ENCODE assay signal across 8 cellular contexts in the genomic region with DNA sequence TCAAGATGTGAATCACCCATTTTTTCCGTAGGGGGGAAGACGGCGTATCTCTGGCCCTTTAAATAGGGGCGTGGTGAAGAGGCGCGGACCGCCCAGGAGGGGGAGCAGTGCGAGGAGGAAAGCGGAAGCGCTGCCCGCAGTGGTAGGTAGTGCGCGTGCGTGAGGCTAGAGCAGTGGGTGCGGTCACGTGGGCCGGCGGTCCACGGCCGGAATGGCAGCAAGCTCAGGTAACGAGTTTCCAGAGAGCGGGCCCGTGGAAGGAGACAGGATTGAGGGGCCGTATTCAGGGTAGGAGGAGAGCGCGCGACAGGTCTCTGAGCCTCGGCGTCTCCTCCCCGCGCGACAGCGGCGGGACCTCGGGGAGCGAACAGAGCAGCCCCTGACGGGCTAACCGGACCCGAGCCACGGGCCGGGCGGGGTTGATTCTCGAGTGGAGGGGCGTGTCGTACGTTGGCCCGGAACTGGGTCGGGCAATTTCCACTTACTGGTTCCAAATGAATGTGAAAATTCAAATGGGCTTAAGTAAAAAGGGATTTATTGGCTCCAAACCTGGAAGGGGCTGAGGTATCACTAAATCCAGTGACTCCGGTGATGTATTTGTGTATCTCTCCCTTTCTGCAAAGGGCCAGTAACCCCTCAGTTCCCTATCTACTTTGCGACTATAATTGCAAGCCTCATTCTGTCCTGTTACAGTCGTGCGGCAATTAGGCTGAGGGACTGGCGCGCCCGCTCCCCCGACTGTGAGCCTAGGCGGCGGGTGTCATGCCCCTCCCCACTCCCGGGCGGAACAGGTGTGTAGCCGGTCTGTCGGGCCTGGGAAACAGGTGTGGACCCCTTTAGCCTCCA. TPM values are rescaled to one million over a fixed set of nuclear protein-coding genes. Genes with fewer than 3 reads are reported as not detected.
DNase-seq lines count a peak whose midpoint lies in the region; ATAC-seq, FAIRE-seq and TF ChIP-seq lines count a peak whose summit lies in the region.

A gene with protein sequence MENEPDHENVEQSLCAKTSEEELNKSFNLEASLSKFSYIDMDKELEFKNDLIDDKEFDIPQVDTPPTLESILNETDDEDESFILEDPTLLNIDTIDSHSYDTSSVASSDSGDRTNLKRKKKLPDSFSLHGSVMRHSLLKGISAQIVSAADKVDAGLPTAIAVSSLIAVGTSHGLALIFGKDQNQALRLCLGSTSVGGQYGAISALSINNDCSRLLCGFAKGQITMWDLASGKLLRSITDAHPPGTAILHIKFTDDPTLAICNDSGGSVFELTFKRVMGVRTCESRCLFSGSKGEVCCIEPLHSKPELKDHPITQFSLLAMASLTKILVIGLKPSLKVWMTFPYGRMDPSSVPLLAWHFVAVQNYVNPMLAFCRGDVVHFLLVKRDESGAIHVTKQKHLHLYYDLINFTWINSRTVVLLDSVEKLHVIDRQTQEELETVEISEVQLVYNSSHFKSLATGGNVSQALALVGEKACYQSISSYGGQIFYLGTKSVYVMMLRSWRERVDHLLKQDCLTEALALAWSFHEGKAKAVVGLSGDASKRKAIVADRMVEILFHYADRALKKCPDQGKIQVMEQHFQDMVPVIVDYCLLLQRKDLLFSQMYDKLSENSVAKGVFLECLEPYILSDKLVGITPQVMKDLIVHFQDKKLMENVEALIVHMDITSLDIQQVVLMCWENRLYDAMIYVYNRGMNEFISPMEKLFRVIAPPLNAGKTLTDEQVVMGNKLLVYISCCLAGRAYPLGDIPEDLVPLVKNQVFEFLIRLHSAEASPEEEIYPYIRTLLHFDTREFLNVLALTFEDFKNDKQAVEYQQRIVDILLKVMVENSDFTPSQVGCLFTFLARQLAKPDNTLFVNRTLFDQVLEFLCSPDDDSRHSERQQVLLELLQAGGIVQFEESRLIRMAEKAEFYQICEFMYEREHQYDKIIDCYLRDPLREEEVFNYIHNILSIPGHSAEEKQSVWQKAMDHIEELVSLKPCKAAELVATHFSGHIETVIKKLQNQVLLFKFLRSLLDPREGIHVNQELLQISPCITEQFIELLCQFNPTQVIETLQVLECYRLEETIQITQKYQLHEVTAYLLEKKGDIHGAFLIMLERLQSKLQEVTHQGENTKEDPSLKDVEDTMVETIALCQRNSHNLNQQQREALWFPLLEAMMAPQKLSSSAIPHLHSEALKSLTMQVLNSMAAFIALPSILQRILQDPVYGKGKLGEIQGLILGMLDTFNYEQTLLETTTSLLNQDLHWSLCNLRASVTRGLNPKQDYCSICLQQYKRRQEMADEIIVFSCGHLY (N-terminal part only) (plus strand): TSS at position 168 of the 846 bp plus-strand sequence. CDS start 12,467 bp downstream, outside the sequence.

- CTCF ChIA-PET in AG04450 (lab: Charles Lee): interaction anchor here (0.6 to 1.8 kb wide), 19 partner anchors 9 to 440 kb away, joined by 3 to 27 read pairs (median 5); no protein-coding TSS in a partner anchor

- peak within 1 kb of the TSS; percentile 98 for H2AFZ ChIP-seq in smooth muscle cell (ENCODE audit: low read depth)

- WGBS in smooth muscle cell (ENCODE audit: low lambda C conversion rate): 1% methylated on average over 61 of the region's 62 CpGs

- FAIRE-seq in bronchial epithelial cell (lab: Jason Lieb, UNC): no peak

- peak; percentile 52 for TF ChIP-seq CTCF in AG04450 (IDR thresholded peaks at IDR 0.05; ENCODE audit: low read depth, low read length)
- peak; percentile 46 for TF ChIP-seq CTCF in VCaP (conservative IDR thresholded peaks at IDR 0.05)
- TF ChIP-seq CTCF in bronchial epithelial cell (IDR thresholded peaks at IDR 0.05; ENCODE audit: insufficient read depth, low read length, severe bottlenecking): peak; percentile 64
- TF ChIP-seq CTCF in smooth muscle cell (IDR thresholded peaks at IDR 0.05; ENCODE audit: borderline replicate concordance, insufficient read depth, poor library complexity, severe bottlenecking): peak; percentile 46

- DNase-seq in AG04450 (ENCODE audit: low read depth, low spot score) (peak; percentile 91), NCI-H2196 (lab: John Stamatoyannopoulos, UW; ENCODE audit: unreplicated experiment) (peak; percentile 100), bronchial epithelial cell (ENCODE audit: low read depth) (peak; percentile 93), iPS-NIHi11 (ENCODE audit: low spot score) (peak; percentile 99), smooth muscle cell (lab: John Stamatoyannopoulos, UW; ENCODE audit: unreplicated experiment) (peak; percentile 83)

- peaks cover 3% of the 10 kb centered on the region for H4K20me1 ChIP-seq in smooth muscle cell (ENCODE audit: low read depth)

- H3K27me3 ChIP-seq in AG04450 (ENCODE audit: control insufficient read depth, insufficient read depth, low read length) (no peaks in the 10 kb centered on the region), bronchial epithelial cell (ENCODE audit: control insufficient read depth, insufficient read depth, low read length) (no peaks in the 10 kb centered on the region), smooth muscle cell (ENCODE audit: low read depth) (no peaks in the 10 kb centered on the region)

- H3K79me2 ChIP-seq in smooth muscle cell (ENCODE audit: low read depth): peaks cover 18% of the 10 kb centered on the region

- peaks cover 4% of the 10 kb centered on the region for H3F3A ChIP-seq in smooth muscle cell (ENCODE audit: low read depth)

- peak within 1 kb of the TSS; percentile 80 for H3K9ac ChIP-seq in smooth muscle cell (ENCODE audit: low read depth)

- H3K27ac ChIP-seq in AG04450 (ENCODE audit: low read depth, low read length) (no peak within 1 kb of the TSS), VCaP (peak within 1 kb of the TSS; percentile 76), smooth muscle cell (ENCODE audit: low read depth) (no peak within 1 kb of the TSS)

- H3K9me3 ChIP-seq in AG04450 (ENCODE audit: control insufficient read depth, insufficient read depth, low read length): no peaks in the 10 kb centered on the region; the same call in 1 of the 2 replicates
- H3K9me3 ChIP-seq in smooth muscle cell (replicated peaks; ENCODE audit: low read depth): no peaks in the 10 kb centered on the region

- peaks cover 6% of the 10 kb centered on the region for H3K4me1 ChIP-seq in smooth muscle cell (ENCODE audit: low read depth)

- H3K4me2 ChIP-seq in smooth muscle cell: peak within 1 kb of the TSS; percentile 92

- H3K36me3 ChIP-seq in bronchial epithelial cell (ENCODE audit: control insufficient read depth, insufficient read depth, low read length) (peaks cover 2% of the 10 kb centered on the region), smooth muscle cell (ENCODE audit: low read depth) (no peaks in the 10 kb centered on the region)

- ATAC-seq in GM18870 (IDR thresholded peaks at IDR 0.05; ENCODE audit: unreplicated experiment) (peak; percentile 77), HG03135 (IDR thresholded peaks at IDR 0.05; ENCODE audit: unreplicated experiment) (peak; percentile 92)

- POLR2A ChIA-PET in AG04450 (lab: Yijun Ruan, JAX): interaction anchor here (0.6 kb wide), 1 partner anchor 247 kb away, joined by 4 read pairs; no protein-coding TSS in a partner anchor

- H3K4me3 ChIP-seq in AG04450 (ENCODE audit: low read depth, low read length): peak within 1 kb of the TSS; percentile 82
- H3K4me3 ChIP-seq in bronchial epithelial cell (ENCODE audit: low read depth, low read length): peak within 1 kb of the TSS; percentile 87
- peak within 1 kb of the TSS; percentile 84 for H3K4me3 ChIP-seq in smooth muscle cell

RNA-seq across cellular contexts. Expression of the gene that starts here (rescaled TPM):
- polyA plus RNA-seq in AG04450 (2011; rRNA removed) (33.4 and 40.6 TPM in 2 replicates), smooth muscle cell (16.1 TPM in 2 replicates)
- 48.0 and 97.7 TPM in 2 replicates for polyA minus RNA-seq in AG04450 (2011; rRNA and poly(A)+ RNA removed)
- total RNA-seq in bronchial epithelial cell (56.9 and 64.9 TPM in 2 replicates), smooth muscle cell (42.2 and 53.9 TPM in 2 replicates)
